In the genomic region with DNA sequence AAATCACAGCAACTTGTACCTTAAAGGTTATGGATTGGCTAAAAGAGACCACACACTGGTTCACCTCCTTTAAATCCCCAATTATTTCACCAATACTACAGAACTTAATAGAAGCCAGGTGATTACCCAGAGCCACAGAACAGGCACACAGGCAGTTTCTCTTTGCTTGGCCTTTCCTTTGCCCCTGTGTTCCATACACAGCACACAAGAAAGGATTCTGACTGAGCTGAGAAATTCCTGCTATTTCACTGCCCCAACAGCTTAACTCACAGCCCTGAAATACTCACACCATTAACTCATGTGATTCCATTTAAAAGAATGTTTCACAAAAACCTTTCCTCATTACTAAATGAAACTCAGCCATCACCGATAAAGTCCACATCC, we compare ENCODE assay signal across 9 cellular contexts.
DNase-seq lines count a peak whose midpoint lies in the region; ATAC-seq, FAIRE-seq and TF ChIP-seq lines count a peak whose summit lies in the region.
"Had no signal": no experiment of that assay in that cellular context is flagged by ENCODE, and none has a peak within 500 bp of the region (broad histone marks: within the 10 kb centered on the region; RNA-seq: fewer than 3 reads in every experiment).

No MANE protein-coding gene starts in this region.

- H3K36me3 Mint-ChIP-seq in activated naive CD8-positive, alpha-beta T cell treated with anti-CD3 and anti-CD28 coated beads, Interleukin-2, amount 50 U/mL, for 24 hours (ENCODE audit: low read depth) = no peaks in the 10 kb centered on the region

- H3K27ac Mint-ChIP-seq in activated naive CD8-positive, alpha-beta T cell treated with anti-CD3 and anti-CD28 coated beads, Interleukin-2, amount 50 U/mL, for 24 hours = peak overlapping the region; percentile 77

- in situ Hi-C loops in HepG2 (cut with HindIII; ENCODE audit: extremely low pct_ligation_motif_present, low pct_unique_long_range_greater_than_20kb) = no loop called here

- H3K4me1 Mint-ChIP-seq in activated naive CD8-positive, alpha-beta T cell treated with anti-CD3 and anti-CD28 coated beads, Interleukin-2, amount 50 U/mL, for 24 hours = peaks cover 54% of the 10 kb centered on the region

- TF ChIP-seq POLR2A in heart left ventricle (IDR thresholded peaks at IDR 0.05) (no peak), HepG2 (IDR thresholded peaks at IDR 0.05; ENCODE audit: insufficient read depth in 1 of 2, low read depth in 2 of 2, low read length in 2 of 2) (no peak)

- H3K9me3 ChIP-seq in heart left ventricle = no peaks in the 10 kb centered on the region
- no peaks in the 10 kb centered on the region for H3K9me3 ChIP-seq in HepG2 (ENCODE audit: low read length)
- no peaks in the 10 kb centered on the region for H3K9me3 ChIP-seq in aorta (ENCODE audit: control insufficient read depth, low read length)

- H3K27ac ChIP-seq in heart left ventricle (peak overlapping the region in 7 of 12 donors; percentile 1 to 60 (median 31)), HepG2 (ENCODE audit: extremely low read length, insufficient read depth, low read length) (no peak overlapping the region), aorta (ENCODE audit: low read depth in 1 of 2, low read length in 2 of 2) (peak overlapping the region; percentile 67 to 76)

- no peak for TF ChIP-seq CTCF in heart left ventricle (IDR thresholded peaks at IDR 0.05)
- TF ChIP-seq CTCF in HepG2 (CRISPR knock-in tag; IDR thresholded peaks at IDR 0.05) = no peak

- CTCF ChIA-PET in HepG2 (lab: Yijun Ruan, JAX; ENCODE audit: low intra/inter-chr PET ratio, low total read pairs) = no interaction called here

- no peak for FAIRE-seq in HepG2 (lab: Jason Lieb, UNC)
- FAIRE-seq: TTC549 had no signal

- H3K9me3 Mint-ChIP-seq in activated naive CD8-positive, alpha-beta T cell treated with anti-CD3 and anti-CD28 coated beads, Interleukin-2, amount 50 U/mL, for 24 hours = no peaks in the 10 kb centered on the region

- H4K20me1 ChIP-seq in HepG2 (ENCODE audit: insufficient read depth, low read length) = peaks cover 7% of the 10 kb centered on the region; the same call in 1 of the 2 replicates

- H3K9ac ChIP-seq in HepG2 (ENCODE audit: insufficient read depth, low read depth, low read length) = no peak overlapping the region

- no peaks in the 10 kb centered on the region for H3K27me3 Mint-ChIP-seq in activated naive CD8-positive, alpha-beta T cell treated with anti-CD3 and anti-CD28 coated beads, Interleukin-2, amount 50 U/mL, for 24 hours

- POLR2A ChIA-PET in HepG2 (lab: Yijun Ruan, JAX) = no interaction called here

- H3K36me3 ChIP-seq in heart left ventricle (no peaks in the 10 kb centered on the region), HepG2 (replicated peaks in 1 of 2; ENCODE audit: control insufficient read depth in 1 of 2, insufficient read depth in 2 of 2, low read length in 2 of 2) (no peaks in the 10 kb centered on the region), aorta (ENCODE audit: control insufficient read depth in 1 of 2, insufficient read depth in 2 of 2, low read length in 1 of 2) (no peaks in the 10 kb centered on the region)

- no peak for TF ChIP-seq RAD21 in HepG2 (CRISPR knock-in tag; IDR thresholded peaks at IDR 0.05)

- DNase-seq in heart left ventricle (no peak), cardiac septum (ENCODE audit: low spot score) (no peak), HepG2 (ENCODE audit: low spot score) (no peak), aorta (no peak), NCI-H345 (lab: John Stamatoyannopoulos, UW) (no peak), foreskin melanocyte (no peak)
- no peak for DNase-seq in activated naive CD8-positive, alpha-beta T cell treated with anti-CD3 and anti-CD28 coated beads, Interleukin-2, amount 50 U/mL, for 24 hours

- H3K79me2 ChIP-seq in HepG2 (ENCODE audit: insufficient read depth, low read length) = peaks cover 31% of the 10 kb centered on the region

- peaks cover 4 to 81% (median 58%) of the 10 kb centered on the region in 12 donors for H3K4me1 ChIP-seq in heart left ventricle
- H3K4me1 ChIP-seq in HepG2 (ENCODE audit: insufficient read depth, low read length) = peaks cover 29% of the 10 kb centered on the region
- peaks cover 2 to 6% of the 10 kb centered on the region in 2 donors for H3K4me1 ChIP-seq in aorta (ENCODE audit: control insufficient read depth in 1 of 2, insufficient read depth in 2 of 2, low read length in 2 of 2)

- intact Hi-C loops in heart left ventricle (cut with DNase I) = loop anchor here in 7 of 10 donors (5.0 to 10.0 kb wide), 8 partner anchors 88 to 563 kb away; no protein-coding TSS in a partner anchor
- intact Hi-C loops in cardiac septum (cut with DNase I) = loop anchor here (5.0 kb wide), 1 partner anchor 88 kb away; no protein-coding TSS in a partner anchor
- intact Hi-C loops in HepG2 (cut with micrococcal nuclease; ENCODE audit: unreplicated experiment) = no loop called here
- intact Hi-C loops in aorta (cut with DNase I) = loop anchor here (5.0 to 10.0 kb wide), 2 partner anchors 283 to 451 kb away; no protein-coding TSS in a partner anchor

- no peak overlapping the region for H3K4me3 ChIP-seq in heart left ventricle
- H3K4me3 ChIP-seq in HepG2 (replicated peaks in 1 of 3; ENCODE audit: insufficient read depth in 1 of 3, low read depth in 2 of 3, low read length in 3 of 3) = no peak overlapping the region
- no peak overlapping the region for H3K4me3 ChIP-seq in aorta (ENCODE audit: low read length in 2 of 2)

- 19 to 28% (median 22%) methylated on average over 1 of the region's 1 CpG for WGBS in heart left ventricle, 4 donors
- WGBS in HepG2 (ENCODE audit: low lambda C conversion rate) = 84% methylated on average over 1 of the region's 1 CpG
- 0 to 3% methylated on average over 1 of the region's 1 CpG for WGBS in aorta, 2 donors

- H3K4me3 Mint-ChIP-seq in activated naive CD8-positive, alpha-beta T cell treated with anti-CD3 and anti-CD28 coated beads, Interleukin-2, amount 50 U/mL, for 24 hours = peak overlapping the region; percentile 51

- H3K27me3 ChIP-seq in heart left ventricle = no peaks in the 10 kb centered on the region
- no peaks in the 10 kb centered on the region for H3K27me3 ChIP-seq in HepG2 (ENCODE audit: control insufficient read depth in 1 of 2, insufficient read depth in 2 of 2, low read length in 2 of 2)
- no peaks in the 10 kb centered on the region for H3K27me3 ChIP-seq in aorta (ENCODE audit: control insufficient read depth in 1 of 2, insufficient read depth in 2 of 2, low read length in 1 of 2)

- no peak overlapping the region for H3K4me2 ChIP-seq in HepG2 (ENCODE audit: low read depth, low read length)

- H2AFZ ChIP-seq in HepG2 (ENCODE audit: low read length) = no peak overlapping the region

- ATAC-seq in heart left ventricle (peak in 3 of 4 donors; percentile 42 to 63 (median 59)), HepG2 (peak; percentile 63), aorta (ENCODE audit: low FRiP score) (peak; percentile 43), GM18519 (IDR thresholded peaks at IDR 0.05; ENCODE audit: low FRiP score, unreplicated experiment) (no peak)
- peak; percentile 57 for ATAC-seq in activated naive CD8-positive, alpha-beta T cell treated with anti-CD3 and anti-CD28 coated beads, Interleukin-2, amount 50 U/mL, for 24 hours

- BruUV-seq in HepG2 (replicated peaks; lab: Mats Ljungman, UMichigan) = no TSS peak

- TF ChIP-seq EP300 in HepG2 (IDR thresholded peaks at IDR 0.05; ENCODE audit: low read depth in 2 of 2, low read length in 2 of 2) (no peak), HepG2 (CRISPR knock-in tag; IDR thresholded peaks at IDR 0.05; ENCODE audit: borderline replicate concordance) (no peak)

TF ChIP-seq in HepG2, 621 proteins besides CTCF, POLR2A, EP300 and RAD21:
- TF ChIP-seq, protein P1, sequence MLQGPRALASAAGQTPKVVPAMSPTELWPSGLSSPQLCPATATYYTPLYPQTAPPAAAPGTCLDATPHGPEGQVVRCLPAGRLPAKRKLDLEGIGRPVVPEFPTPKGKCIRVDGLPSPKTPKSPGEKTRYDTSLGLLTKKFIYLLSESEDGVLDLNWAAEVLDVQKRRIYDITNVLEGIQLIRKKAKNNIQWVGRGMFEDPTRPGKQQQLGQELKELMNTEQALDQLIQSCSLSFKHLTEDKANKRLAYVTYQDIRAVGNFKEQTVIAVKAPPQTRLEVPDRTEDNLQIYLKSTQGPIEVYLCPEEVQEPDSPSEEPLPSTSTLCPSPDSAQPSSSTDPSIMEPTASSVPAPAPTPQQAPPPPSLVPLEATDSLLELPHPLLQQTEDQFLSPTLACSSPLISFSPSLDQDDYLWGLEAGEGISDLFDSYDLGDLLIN (CRISPR knock-in tag; IDR thresholded peaks at IDR 0.05; ENCODE audit: borderline replicate concordance) = no peak
- TF ChIP-seq ZNF263 (CRISPR knock-in tag; IDR thresholded peaks at IDR 0.05) (no peak), ZBTB1 (CRISPR knock-in tag; IDR thresholded peaks at IDR 0.05; ENCODE audit: borderline replicate concordance) (no peak), SMC3 (IDR thresholded peaks at IDR 0.05; ENCODE audit: low read length) (no peak)
- TF ChIP-seq, protein P2, sequence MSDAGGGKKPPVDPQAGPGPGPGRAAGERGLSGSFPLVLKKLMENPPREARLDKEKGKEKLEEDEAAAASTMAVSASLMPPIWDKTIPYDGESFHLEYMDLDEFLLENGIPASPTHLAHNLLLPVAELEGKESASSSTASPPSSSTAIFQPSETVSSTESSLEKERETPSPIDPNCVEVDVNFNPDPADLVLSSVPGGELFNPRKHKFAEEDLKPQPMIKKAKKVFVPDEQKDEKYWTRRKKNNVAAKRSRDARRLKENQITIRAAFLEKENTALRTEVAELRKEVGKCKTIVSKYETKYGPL (CRISPR knock-in tag; IDR thresholded peaks at IDR 0.05) = no peak
- TF ChIP-seq, protein P3, sequence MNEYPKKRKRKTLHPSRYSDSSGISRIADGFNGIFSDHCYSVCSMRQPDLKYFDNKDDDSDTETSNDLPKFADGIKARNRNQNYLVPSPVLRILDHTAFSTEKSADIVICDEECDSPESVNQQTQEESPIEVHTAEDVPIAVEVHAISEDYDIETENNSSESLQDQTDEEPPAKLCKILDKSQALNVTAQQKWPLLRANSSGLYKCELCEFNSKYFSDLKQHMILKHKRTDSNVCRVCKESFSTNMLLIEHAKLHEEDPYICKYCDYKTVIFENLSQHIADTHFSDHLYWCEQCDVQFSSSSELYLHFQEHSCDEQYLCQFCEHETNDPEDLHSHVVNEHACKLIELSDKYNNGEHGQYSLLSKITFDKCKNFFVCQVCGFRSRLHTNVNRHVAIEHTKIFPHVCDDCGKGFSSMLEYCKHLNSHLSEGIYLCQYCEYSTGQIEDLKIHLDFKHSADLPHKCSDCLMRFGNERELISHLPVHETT (CRISPR knock-in tag; conservative IDR thresholded peaks at IDR 0.05) = no peak
